In the genomic region with DNA sequence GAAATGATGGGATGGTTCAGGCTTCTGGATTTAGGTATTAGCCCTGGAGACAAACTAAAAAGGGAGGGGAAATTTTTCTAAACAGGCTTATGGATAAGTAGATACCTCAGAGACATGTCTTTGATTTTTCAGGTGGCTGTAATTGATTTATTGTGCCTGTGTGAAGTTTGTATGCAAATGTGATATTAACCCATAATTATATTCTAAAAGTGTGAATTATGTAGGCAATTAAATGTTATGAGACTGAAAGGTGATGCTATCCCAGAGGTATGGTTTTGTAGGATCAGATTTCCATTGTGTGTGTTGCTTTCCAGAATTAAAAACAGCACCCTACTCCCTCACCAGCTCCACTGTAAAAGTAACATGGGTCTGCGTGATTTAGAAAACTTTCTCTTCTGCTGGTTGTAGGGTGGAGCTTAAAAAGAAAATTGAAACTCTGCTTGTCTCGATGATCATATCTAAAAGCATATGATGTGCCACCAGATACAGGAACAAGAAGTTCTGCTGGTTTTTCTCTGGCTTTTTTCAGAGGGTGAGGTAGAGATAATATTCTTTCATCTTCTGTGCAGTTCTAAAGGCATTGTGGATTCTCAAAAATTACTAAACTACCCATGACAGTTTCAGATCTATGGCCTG, we compare ENCODE assay signal across 11 cellular contexts.
DNase-seq lines count a peak whose midpoint lies in the region; ATAC-seq and TF ChIP-seq lines count a peak whose summit lies in the region.
"Had no signal": no experiment of that assay in that cellular context is flagged by ENCODE, and none has a peak within 500 bp of the region (broad histone marks: within the 10 kb centered on the region; RNA-seq: fewer than 3 reads in every experiment).

No MANE protein-coding gene starts in this region.

- no peaks in the 10 kb centered on the region for H3K36me3 ChIP-seq in MM.1S (replicated peaks; ENCODE audit: insufficient read depth, low read length)
- H3K36me3 ChIP-seq: BLaER1 had no signal

- no peaks in the 10 kb centered on the region for H4K20me1 ChIP-seq in MM.1S (ENCODE audit: insufficient read depth, low read length)
- H4K20me1 ChIP-seq: BLaER1 had no signal

- no peak overlapping the region for H3K4me3 Mint-ChIP-seq in naive thymus-derived CD8-positive, alpha-beta T cell
- H3K4me3 Mint-ChIP-seq in T-cell, result no peak overlapping the region

- H3K4me1 Mint-ChIP-seq in naive thymus-derived CD8-positive, alpha-beta T cell, result no peaks in the 10 kb centered on the region
- no peaks in the 10 kb centered on the region for H3K4me1 Mint-ChIP-seq in T-cell

- H2AFZ ChIP-seq in MM.1S (ENCODE audit: low read length), result no peak overlapping the region

- POLR2A ChIA-PET in naive thymus-derived CD8-positive, alpha-beta T cell (lab: Charles Lee), result no interaction called here
- POLR2A ChIA-PET in T-cell (lab: Charles Lee), result no interaction called here

- ATAC-seq in GM19452 (IDR thresholded peaks at IDR 0.05; ENCODE audit: unreplicated experiment) (peak; percentile 85), HG02938 (IDR thresholded peaks at IDR 0.05; ENCODE audit: unreplicated experiment) (peak; percentile 77), T-cell (replicated peaks in 1 of 4) (no peak)
- ATAC-seq in naive thymus-derived CD8-positive, alpha-beta T cell, result no peak

- H3K27me3 Mint-ChIP-seq in naive thymus-derived CD8-positive, alpha-beta T cell, result peaks cover 0 to 3% (median 0%) of the 10 kb centered on the region in 5 donors
- H3K27me3 Mint-ChIP-seq in T-cell, result no peaks in the 10 kb centered on the region

- H3K36me3 Mint-ChIP-seq in naive thymus-derived CD8-positive, alpha-beta T cell, result no peaks in the 10 kb centered on the region
- no peaks in the 10 kb centered on the region for H3K36me3 Mint-ChIP-seq in T-cell

- H3K79me2 ChIP-seq in MM.1S (ENCODE audit: low read length), result no peaks in the 10 kb centered on the region

- no peak overlapping the region; the same call in 1 of the 2 replicates for H3K27ac ChIP-seq in MM.1S (ENCODE audit: low read length)
- H3K27ac ChIP-seq in dorsolateral prefrontal cortex, result no peak overlapping the region
- H3K27ac ChIP-seq: BLaER1 had no signal

- H3K9ac ChIP-seq in MM.1S (ENCODE audit: low read length), result no peak overlapping the region
- H3K9ac ChIP-seq: BLaER1 had no signal

- H3F3A ChIP-seq in MM.1S (ENCODE audit: insufficient read depth, low read length), result peaks cover 14% of the 10 kb centered on the region; the same call in 1 of the 2 replicates

- H3K9me2 ChIP-seq in MM.1S (replicated peaks; ENCODE audit: insufficient read depth, low read length), result no peaks in the 10 kb centered on the region

- H3K4me2 ChIP-seq in MM.1S (ENCODE audit: low read depth, low read length), result peak overlapping the region; percentile 51

- H3K27me3 ChIP-seq in MM.1S (replicated peaks; ENCODE audit: insufficient read depth, low read length) (peaks cover 21% of the 10 kb centered on the region; the same call in 1 of the 2 replicates), dorsolateral prefrontal cortex (no peaks in the 10 kb centered on the region)
- H3K27me3 ChIP-seq: BLaER1 had no signal

- peaks cover 0 to 13% (median 4%) of the 10 kb centered on the region in 9 donors for H3K9me3 Mint-ChIP-seq in naive thymus-derived CD8-positive, alpha-beta T cell
- peaks cover 3 to 14% (median 10%) of the 10 kb centered on the region in 3 donors for H3K9me3 Mint-ChIP-seq in T-cell

- TF ChIP-seq CTCF in GM13976 (IDR thresholded peaks at IDR 0.05; ENCODE audit: borderline replicate concordance, control extremely low read depth, extremely low read depth, insufficient read depth, missing control alignments) (no peak), MM.1S (IDR thresholded peaks at IDR 0.05; ENCODE audit: low read length) (no peak), dorsolateral prefrontal cortex (IDR thresholded peaks at IDR 0.05 in 54 of 56, conservative IDR thresholded peaks at IDR 0.05 in 2 of 56; ENCODE audit: low read depth in 1 of 56, partially characterized antibody in 56 of 56) (no peak)

- CTCF ChIA-PET in T-cell (lab: Charles Lee), result no interaction called here

- H3K9me3 ChIP-seq in MM.1S (replicated peaks; ENCODE audit: insufficient read depth, low read length), result no peaks in the 10 kb centered on the region
- H3K9me3 ChIP-seq: BLaER1 had no signal

- intact Hi-C loops in posterior cingulate gyrus (cut with DNase I) (no loop called here), dorsolateral prefrontal cortex (cut with DNase I) (no loop called here)

- DNase-seq in GM13976 (ENCODE audit: low spot score) (peak; percentile 51), MM.1S (peak; percentile 64), posterior cingulate gyrus (no peak), dorsolateral prefrontal cortex (no peak), T-cell (no peak)
- DNase-seq in naive thymus-derived CD8-positive, alpha-beta T cell, result no peak
- DNase-seq: hypothalamus, NCI-H1436 treated with DMSO at 0.1 percent for 48 hours had no signal

- in situ Hi-C loops in GM13976 (cut with MboI; ENCODE audit: low sequenced_read_pairs, unreplicated experiment), result no loop called here

- H3K4me3 ChIP-seq in MM.1S (ENCODE audit: low read length), result peak overlapping the region; percentile 10; the same call in 1 of the 2 replicates
- no peak overlapping the region for H3K4me3 ChIP-seq in dorsolateral prefrontal cortex
- H3K4me3 ChIP-seq: BLaER1 had no signal

- no peak overlapping the region for H3K27ac Mint-ChIP-seq in naive thymus-derived CD8-positive, alpha-beta T cell
- H3K27ac Mint-ChIP-seq in T-cell, result no peak overlapping the region

- peaks cover 19% of the 10 kb centered on the region for H3K4me1 ChIP-seq in MM.1S (ENCODE audit: low read length)

Comparison
In these comparisons a context has a peak if more than half of its experiments do, and no peak if none do; other contexts are left out.
1. DNase-seq: peak in GM13976 (single experiment) and MM.1S (single experiment); none in naive thymus-derived CD8-positive, alpha-beta T cell (0 of 10), posterior cingulate gyrus (0 of 10), dorsolateral prefrontal cortex (0 of 10) and T-cell (0 of 34).
2. ATAC-seq: peak in GM19452 (single experiment) and HG02938 (single experiment); none in naive thymus-derived CD8-positive, alpha-beta T cell (0 of 2) and T-cell (0 of 4).